Comparison of ENCODE assay signal across 1 cellular context in the genomic region with DNA sequence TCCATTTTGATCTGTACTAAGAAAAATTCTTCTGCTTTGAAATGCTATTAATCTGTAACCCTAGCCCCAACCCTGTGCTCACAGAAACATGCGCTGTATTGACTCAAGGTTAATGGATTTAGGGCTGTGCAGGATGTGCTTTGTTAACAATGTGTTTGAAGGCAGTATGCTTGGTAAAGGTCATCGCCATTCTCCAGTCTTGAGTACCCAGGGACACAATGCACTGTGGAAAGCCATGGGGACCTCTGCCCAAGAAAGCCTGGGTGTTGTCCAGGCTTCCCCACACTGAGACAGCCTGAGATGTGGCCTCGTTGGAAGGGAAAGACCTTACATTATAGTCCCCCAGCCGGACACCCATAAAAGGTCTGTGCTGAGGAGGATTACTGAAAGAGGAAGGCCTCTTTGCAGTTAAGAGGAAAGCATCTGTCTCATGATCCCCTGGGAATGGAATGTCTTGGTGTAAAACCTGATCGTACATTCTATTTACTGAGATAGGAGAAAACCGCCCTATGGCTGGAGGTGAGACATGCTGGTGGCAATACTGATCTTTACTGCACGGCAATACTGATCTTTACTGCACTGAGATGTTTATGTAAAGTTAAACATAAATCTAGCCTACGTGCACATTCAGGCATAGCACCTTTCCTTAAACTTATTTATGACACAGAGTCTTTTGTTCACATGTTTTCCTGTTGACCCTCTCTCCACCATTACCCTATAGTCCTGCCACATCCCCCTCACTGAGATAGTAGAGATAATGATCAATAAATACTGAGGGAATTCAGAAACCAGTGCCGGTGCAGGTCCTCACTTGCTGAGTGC.
TF ChIP-seq lines count a peak whose summit lies in the region.

No MANE protein-coding gene starts in this region.

TF ChIP-seq in HepG2, 621 proteins besides CTCF, POLR2A, EP300 and RAD21 (continued from another document and continues in another):
- TF ChIP-seq, protein P1, sequence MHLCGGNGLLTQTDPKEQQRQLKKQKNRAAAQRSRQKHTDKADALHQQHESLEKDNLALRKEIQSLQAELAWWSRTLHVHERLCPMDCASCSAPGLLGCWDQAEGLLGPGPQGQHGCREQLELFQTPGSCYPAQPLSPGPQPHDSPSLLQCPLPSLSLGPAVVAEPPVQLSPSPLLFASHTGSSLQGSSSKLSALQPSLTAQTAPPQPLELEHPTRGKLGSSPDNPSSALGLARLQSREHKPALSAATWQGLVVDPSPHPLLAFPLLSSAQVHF (CRISPR knock-in tag; IDR thresholded peaks at IDR 0.05): peak; percentile 35; the same call in 1 of the 2 replicates
- TF ChIP-seq, protein P2, sequence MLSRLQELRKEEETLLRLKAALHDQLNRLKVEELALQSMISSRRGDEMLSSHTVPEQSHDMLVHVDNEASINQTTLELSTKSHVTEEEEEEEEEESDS (CRISPR knock-in tag; IDR thresholded peaks at IDR 0.05; ENCODE audit: borderline replicate concordance): 0 out of 2 replicates have a peak, but pooled peaks have one; percentile 42
- TF ChIP-seq, protein P3, sequence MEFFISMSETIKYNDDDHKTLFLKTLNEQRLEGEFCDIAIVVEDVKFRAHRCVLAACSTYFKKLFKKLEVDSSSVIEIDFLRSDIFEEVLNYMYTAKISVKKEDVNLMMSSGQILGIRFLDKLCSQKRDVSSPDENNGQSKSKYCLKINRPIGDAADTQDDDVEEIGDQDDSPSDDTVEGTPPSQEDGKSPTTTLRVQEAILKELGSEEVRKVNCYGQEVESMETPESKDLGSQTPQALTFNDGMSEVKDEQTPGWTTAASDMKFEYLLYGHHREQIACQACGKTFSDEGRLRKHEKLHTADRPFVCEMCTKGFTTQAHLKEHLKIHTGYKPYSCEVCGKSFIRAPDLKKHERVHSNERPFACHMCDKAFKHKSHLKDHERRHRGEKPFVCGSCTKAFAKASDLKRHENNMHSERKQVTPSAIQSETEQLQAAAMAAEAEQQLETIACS (CRISPR knock-in tag; IDR thresholded peaks at IDR 0.05): no peak
- TF ChIP-seq PTBP1 (IDR thresholded peaks at IDR 0.05; ENCODE audit: low read depth, low read length, poor library complexity, severe bottlenecking) (no peak), RXRB (CRISPR knock-in tag; IDR thresholded peaks at IDR 0.05; ENCODE audit: borderline replicate concordance) (peak; percentile 92), ISL2 (CRISPR knock-in tag; IDR thresholded peaks at IDR 0.05) (peak; percentile 92), SNRNP70 (IDR thresholded peaks at IDR 0.05; ENCODE audit: low read depth, low read length) (no peak), ZNF431 (CRISPR knock-in tag; IDR thresholded peaks at IDR 0.05; ENCODE audit: borderline replicate concordance, low read depth) (no peak), HOXA3 (CRISPR knock-in tag; IDR thresholded peaks at IDR 0.05) (peak; percentile 53; the same call in 1 of the 2 replicates), FOXO1 (CRISPR knock-in tag; IDR thresholded peaks at IDR 0.05) (peak; percentile 83; the same call in 1 of the 2 replicates), RCOR2 (CRISPR knock-in tag; IDR thresholded peaks at IDR 0.05) (peak; percentile 50; the same call in 1 of the 2 replicates), TGIF2 (CRISPR knock-in tag; IDR thresholded peaks at IDR 0.05) (peak; percentile 76; the same call in 1 of the 2 replicates), ZNF772 (CRISPR knock-in tag; IDR thresholded peaks at IDR 0.05) (peak; percentile 59), ELF1 (CRISPR knock-in tag; IDR thresholded peaks at IDR 0.05) (no peak), ZNF879 (CRISPR knock-in tag; IDR thresholded peaks at IDR 0.05) (no peak), GATA4 (IDR thresholded peaks at IDR 0.05; ENCODE audit: borderline replicate concordance, low read depth) (peak; percentile 93; the same call in 1 of the 2 replicates), BRD4 (CRISPR knock-in tag; IDR thresholded peaks at IDR 0.05) (no peak; the same call in none of the 2 replicates), PCBP1 (IDR thresholded peaks at IDR 0.05; ENCODE audit: borderline replicate concordance, low read depth, low read length) (no peak), TCF7 (IDR thresholded peaks at IDR 0.05; ENCODE audit: low read depth) (peak; percentile 91), ZNF556 (CRISPR knock-in tag; IDR thresholded peaks at IDR 0.05; ENCODE audit: borderline replicate concordance) (0 out of 2 replicates have a peak, but pooled peaks have one; percentile 58), TOE1 (CRISPR knock-in tag; IDR thresholded peaks at IDR 0.05) (no peak), RFX5 (IDR thresholded peaks at IDR 0.05; ENCODE audit: low read depth, low read length) (no peak)
- TF ChIP-seq, protein P4, sequence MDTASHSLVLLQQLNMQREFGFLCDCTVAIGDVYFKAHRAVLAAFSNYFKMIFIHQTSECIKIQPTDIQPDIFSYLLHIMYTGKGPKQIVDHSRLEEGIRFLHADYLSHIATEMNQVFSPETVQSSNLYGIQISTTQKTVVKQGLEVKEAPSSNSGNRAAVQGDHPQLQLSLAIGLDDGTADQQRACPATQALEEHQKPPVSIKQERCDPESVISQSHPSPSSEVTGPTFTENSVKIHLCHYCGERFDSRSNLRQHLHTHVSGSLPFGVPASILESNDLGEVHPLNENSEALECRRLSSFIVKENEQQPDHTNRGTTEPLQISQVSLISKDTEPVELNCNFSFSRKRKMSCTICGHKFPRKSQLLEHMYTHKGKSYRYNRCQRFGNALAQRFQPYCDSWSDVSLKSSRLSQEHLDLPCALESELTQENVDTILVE (CRISPR knock-in tag; IDR thresholded peaks at IDR 0.05): peak; percentile 36; the same call in 1 of the 2 replicates
- TF ChIP-seq, protein P5, sequence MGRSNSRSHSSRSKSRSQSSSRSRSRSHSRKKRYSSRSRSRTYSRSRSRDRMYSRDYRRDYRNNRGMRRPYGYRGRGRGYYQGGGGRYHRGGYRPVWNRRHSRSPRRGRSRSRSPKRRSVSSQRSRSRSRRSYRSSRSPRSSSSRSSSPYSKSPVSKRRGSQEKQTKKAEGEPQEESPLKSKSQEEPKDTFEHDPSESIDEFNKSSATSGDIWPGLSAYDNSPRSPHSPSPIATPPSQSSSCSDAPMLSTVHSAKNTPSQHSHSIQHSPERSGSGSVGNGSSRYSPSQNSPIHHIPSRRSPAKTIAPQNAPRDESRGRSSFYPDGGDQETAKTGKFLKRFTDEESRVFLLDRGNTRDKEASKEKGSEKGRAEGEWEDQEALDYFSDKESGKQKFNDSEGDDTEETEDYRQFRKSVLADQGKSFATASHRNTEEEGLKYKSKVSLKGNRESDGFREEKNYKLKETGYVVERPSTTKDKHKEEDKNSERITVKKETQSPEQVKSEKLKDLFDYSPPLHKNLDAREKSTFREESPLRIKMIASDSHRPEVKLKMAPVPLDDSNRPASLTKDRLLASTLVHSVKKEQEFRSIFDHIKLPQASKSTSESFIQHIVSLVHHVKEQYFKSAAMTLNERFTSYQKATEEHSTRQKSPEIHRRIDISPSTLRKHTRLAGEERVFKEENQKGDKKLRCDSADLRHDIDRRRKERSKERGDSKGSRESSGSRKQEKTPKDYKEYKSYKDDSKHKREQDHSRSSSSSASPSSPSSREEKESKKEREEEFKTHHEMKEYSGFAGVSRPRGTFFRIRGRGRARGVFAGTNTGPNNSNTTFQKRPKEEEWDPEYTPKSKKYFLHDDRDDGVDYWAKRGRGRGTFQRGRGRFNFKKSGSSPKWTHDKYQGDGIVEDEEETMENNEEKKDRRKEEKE (IDR thresholded peaks at IDR 0.05): no peak
- TF ChIP-seq, protein P6, sequence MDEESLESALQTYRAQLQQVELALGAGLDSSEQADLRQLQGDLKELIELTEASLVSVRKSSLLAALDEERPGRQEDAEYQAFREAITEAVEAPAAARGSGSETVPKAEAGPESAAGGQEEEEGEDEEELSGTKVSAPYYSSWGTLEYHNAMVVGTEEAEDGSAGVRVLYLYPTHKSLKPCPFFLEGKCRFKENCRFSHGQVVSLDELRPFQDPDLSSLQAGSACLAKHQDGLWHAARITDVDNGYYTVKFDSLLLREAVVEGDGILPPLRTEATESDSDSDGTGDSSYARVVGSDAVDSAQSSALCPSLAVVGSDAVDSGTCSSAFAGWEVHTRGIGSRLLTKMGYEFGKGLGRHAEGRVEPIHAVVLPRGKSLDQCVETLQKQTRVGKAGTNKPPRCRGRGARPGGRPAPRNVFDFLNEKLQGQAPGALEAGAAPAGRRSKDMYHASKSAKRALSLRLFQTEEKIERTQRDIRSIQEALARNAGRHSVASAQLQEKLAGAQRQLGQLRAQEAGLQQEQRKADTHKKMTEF (CRISPR knock-in tag; IDR thresholded peaks at IDR 0.05): 0 out of 2 replicates have a peak, but pooled peaks have one; percentile 63
- TF ChIP-seq, protein P7, sequence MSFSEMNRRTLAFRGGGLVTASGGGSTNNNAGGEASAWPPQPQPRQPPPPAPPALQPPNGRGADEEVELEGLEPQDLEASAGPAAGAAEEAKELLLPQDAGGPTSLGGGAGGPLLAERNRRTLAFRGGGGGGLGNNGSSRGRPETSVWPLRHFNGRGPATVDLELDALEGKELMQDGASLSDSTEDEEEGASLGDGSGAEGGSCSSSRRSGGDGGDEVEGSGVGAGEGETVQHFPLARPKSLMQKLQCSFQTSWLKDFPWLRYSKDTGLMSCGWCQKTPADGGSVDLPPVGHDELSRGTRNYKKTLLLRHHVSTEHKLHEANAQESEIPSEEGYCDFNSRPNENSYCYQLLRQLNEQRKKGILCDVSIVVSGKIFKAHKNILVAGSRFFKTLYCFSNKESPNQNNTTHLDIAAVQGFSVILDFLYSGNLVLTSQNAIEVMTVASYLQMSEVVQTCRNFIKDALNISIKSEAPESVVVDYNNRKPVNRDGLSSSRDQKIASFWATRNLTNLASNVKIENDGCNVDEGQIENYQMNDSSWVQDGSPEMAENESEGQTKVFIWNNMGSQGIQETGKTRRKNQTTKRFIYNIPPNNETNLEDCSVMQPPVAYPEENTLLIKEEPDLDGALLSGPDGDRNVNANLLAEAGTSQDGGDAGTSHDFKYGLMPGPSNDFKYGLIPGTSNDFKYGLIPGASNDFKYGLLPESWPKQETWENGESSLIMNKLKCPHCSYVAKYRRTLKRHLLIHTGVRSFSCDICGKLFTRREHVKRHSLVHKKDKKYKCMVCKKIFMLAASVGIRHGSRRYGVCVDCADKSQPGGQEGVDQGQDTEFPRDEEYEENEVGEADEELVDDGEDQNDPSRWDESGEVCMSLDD (CRISPR knock-in tag; IDR thresholded peaks at IDR 0.05; ENCODE audit: borderline replicate concordance): no peak
- TF ChIP-seq, protein P8, sequence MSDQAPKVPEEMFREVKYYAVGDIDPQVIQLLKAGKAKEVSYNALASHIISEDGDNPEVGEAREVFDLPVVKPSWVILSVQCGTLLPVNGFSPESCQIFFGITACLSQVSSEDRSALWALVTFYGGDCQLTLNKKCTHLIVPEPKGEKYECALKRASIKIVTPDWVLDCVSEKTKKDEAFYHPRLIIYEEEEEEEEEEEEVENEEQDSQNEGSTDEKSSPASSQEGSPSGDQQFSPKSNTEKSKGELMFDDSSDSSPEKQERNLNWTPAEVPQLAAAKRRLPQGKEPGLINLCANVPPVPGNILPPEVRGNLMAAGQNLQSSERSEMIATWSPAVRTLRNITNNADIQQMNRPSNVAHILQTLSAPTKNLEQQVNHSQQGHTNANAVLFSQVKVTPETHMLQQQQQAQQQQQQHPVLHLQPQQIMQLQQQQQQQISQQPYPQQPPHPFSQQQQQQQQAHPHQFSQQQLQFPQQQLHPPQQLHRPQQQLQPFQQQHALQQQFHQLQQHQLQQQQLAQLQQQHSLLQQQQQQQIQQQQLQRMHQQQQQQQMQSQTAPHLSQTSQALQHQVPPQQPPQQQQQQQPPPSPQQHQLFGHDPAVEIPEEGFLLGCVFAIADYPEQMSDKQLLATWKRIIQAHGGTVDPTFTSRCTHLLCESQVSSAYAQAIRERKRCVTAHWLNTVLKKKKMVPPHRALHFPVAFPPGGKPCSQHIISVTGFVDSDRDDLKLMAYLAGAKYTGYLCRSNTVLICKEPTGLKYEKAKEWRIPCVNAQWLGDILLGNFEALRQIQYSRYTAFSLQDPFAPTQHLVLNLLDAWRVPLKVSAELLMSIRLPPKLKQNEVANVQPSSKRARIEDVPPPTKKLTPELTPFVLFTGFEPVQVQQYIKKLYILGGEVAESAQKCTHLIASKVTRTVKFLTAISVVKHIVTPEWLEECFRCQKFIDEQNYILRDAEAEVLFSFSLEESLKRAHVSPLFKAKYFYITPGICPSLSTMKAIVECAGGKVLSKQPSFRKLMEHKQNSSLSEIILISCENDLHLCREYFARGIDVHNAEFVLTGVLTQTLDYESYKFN (CRISPR knock-in tag; conservative IDR thresholded peaks at IDR 0.05): peak; percentile 88
- TF ChIP-seq, protein P9, sequence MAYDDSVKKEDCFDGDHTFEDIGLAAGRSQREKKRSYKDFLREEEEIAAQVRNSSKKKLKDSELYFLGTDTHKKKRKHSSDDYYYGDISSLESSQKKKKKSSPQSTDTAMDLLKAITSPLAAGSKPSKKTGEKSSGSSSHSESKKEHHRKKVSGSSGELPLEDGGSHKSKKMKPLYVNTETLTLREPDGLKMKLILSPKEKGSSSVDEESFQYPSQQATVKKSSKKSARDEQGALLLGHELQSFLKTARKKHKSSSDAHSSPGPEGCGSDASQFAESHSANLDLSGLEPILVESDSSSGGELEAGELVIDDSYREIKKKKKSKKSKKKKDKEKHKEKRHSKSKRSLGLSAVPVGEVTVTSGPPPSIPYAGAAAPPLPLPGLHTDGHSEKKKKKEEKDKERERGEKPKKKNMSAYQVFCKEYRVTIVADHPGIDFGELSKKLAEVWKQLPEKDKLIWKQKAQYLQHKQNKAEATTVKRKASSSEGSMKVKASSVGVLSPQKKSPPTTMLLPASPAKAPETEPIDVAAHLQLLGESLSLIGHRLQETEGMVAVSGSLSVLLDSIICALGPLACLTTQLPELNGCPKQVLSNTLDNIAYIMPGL (CRISPR knock-in tag; IDR thresholded peaks at IDR 0.05; ENCODE audit: borderline replicate concordance in 1 of 2, low read depth in 1 of 2): peak in 1 of 2 experiments; percentile 25; a peak in 2 of 4 replicates
- TF ChIP-seq, protein P10, sequence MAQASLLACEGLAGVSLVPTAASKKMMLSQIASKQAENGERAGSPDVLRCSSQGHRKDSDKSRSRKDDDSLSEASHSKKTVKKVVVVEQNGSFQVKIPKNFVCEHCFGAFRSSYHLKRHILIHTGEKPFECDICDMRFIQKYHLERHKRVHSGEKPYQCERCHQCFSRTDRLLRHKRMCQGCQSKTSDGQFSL (CRISPR knock-in tag; IDR thresholded peaks at IDR 0.05): no peak
- TF ChIP-seq, protein P11, sequence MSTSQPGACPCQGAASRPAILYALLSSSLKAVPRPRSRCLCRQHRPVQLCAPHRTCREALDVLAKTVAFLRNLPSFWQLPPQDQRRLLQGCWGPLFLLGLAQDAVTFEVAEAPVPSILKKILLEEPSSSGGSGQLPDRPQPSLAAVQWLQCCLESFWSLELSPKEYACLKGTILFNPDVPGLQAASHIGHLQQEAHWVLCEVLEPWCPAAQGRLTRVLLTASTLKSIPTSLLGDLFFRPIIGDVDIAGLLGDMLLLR (CRISPR knock-in tag; IDR thresholded peaks at IDR 0.05): no peak
